18 cellular contexts compared by ENCODE assay signal in the genomic region with DNA sequence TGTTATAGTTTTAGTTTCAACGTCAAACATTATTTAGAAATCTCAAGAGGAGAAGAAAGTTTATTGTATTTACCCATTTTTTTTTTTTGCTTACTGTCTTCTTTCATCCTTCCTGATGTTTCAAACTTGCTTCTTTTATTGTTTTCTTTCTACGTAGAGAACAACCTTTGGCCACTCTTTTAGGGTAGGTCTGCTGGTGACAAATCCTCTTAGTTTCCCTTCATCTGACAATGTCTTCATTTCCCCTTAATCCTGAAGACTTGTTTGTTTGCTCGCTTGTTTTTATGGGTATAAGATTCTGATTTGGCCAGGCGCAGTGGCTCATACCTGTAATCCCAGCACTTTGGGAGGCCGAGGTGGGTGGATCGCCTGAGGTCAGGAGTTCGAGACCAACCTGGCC.
DNase-seq lines count a peak whose midpoint lies in the region; ATAC-seq, FAIRE-seq and TF ChIP-seq lines count a peak whose summit lies in the region.
"Had no signal": no experiment of that assay in that cellular context is flagged by ENCODE, and none has a peak within 500 bp of the region (broad histone marks: within the 10 kb centered on the region; RNA-seq: fewer than 3 reads in every experiment).

No MANE protein-coding gene starts in this region.

- H3K27me3 Mint-ChIP-seq in type B pancreatic cell = no peaks in the 10 kb centered on the region

- H3K36me3 ChIP-seq in mucosa of descending colon (ENCODE audit: low read depth) = no peaks in the 10 kb centered on the region

- no peaks in the 10 kb centered on the region for H3K9me3 Mint-ChIP-seq in type B pancreatic cell
- H3K9me3 Mint-ChIP-seq: CD4-positive, alpha-beta memory T cell had no signal

- DNase-seq in mucosa of descending colon = no peak
- no peak for DNase-seq in type B pancreatic cell (ENCODE audit: extremely low spot score, unreplicated experiment)
- no peak for DNase-seq in cerebellar cortex (ENCODE audit: low spot score)
- DNase-seq in NCI-H1436 treated with DMSO at 0.1 percent for 48 hours (lab: John Stamatoyannopoulos, UW) = no peak
- no peak for DNase-seq in NCI-H524 (lab: John Stamatoyannopoulos, UW)
- DNase-seq: C1 segment of cervical spinal cord; Calu3; CD4-positive, alpha-beta memory T cell; COR-L47; DMS53; DMS79 treated with DMSO at 0.1 percent for 48 hours; GF-D8; GM23248; H7; HCEC 1CT had no signal

- peak overlapping the region; percentile 16 for H3K27ac Mint-ChIP-seq in type B pancreatic cell
- H3K27ac Mint-ChIP-seq: CD4-positive, alpha-beta memory T cell had no signal

- H3K36me3 Mint-ChIP-seq in type B pancreatic cell = no peaks in the 10 kb centered on the region
- H3K36me3 Mint-ChIP-seq: CD4-positive, alpha-beta memory T cell had no signal

- no peaks in the 10 kb centered on the region for H3K4me1 ChIP-seq in mucosa of descending colon (ENCODE audit: low read depth)

- intact Hi-C loops in mucosa of descending colon (cut with DNase I, micrococcal nuclease) = no loop called here

- no peak overlapping the region for H3K4me3 ChIP-seq in mucosa of descending colon
- H3K4me3 ChIP-seq: GM23248 had no signal

- TF ChIP-seq CTCF in mucosa of descending colon (IDR thresholded peaks at IDR 0.05) (no peak), type B pancreatic cell (conservative IDR thresholded peaks at IDR 0.05) (no peak)

- peak; percentile 90 for ATAC-seq in mucosa of descending colon

- H3K4me1 Mint-ChIP-seq in type B pancreatic cell (ENCODE audit: unreplicated experiment) = peaks cover 16% of the 10 kb centered on the region

- no peak overlapping the region for H3K4me3 Mint-ChIP-seq in type B pancreatic cell
- H3K4me3 Mint-ChIP-seq: CD4-positive, alpha-beta memory T cell had no signal

- peak; percentile 69 for FAIRE-seq in colon (lab: Jason Lieb, UNC)
- FAIRE-seq: GM12892, H1 had no signal

- H3K9me3 ChIP-seq in mucosa of descending colon = no peaks in the 10 kb centered on the region
